22 cellular contexts compared by ENCODE assay signal in genomic region chr11:67489203-67489859, GRCh38. TPM values are rescaled to one million over a fixed set of nuclear protein-coding genes. Genes with fewer than 3 reads are reported as not detected.
A peak's percentile ranks its signal among the peaks of the same experiment; 100 is the strongest.
DNase-seq lines count a peak whose midpoint lies in the region; ATAC-seq and TF ChIP-seq lines count a peak whose summit lies in the region.
"Had no signal": no experiment of that assay in that cellular context is flagged by ENCODE, and none has a peak within 500 bp of the region (broad histone marks: within the 10 kb centered on the region; RNA-seq: fewer than 3 reads in every experiment).

No MANE protein-coding gene starts in this region.

- H3K9me3 ChIP-seq in transverse colon (no peaks in the 10 kb centered on the region), uterus (no peaks in the 10 kb centered on the region)

- POLR2A ChIA-PET in activated CD8-positive, alpha-beta T cell treated with anti-CD3 and anti-CD28 coated beads for 36 hours (lab: Charles Lee): interaction anchor here (0.8 to 10.7 kb wide), 6 partner anchors 13 to 102 kb away, joined by 3 to 108 read pairs (median 3); partner anchors contain the start of genes PITPNM1 and TMEM134

- H3K4me3 ChIP-seq in transverse colon: no peak overlapping the region
- no peak overlapping the region for H3K4me3 ChIP-seq in uterus

- H3K36me3 Mint-ChIP-seq in activated naive CD4-positive, alpha-beta T cell treated with anti-CD3 and anti-CD28 coated beads, Interleukin-2, amount 50 U/mL, for 24 hours: peaks cover 14% of the 10 kb centered on the region
- peaks cover 54% of the 10 kb centered on the region for H3K36me3 Mint-ChIP-seq in activated CD8-positive, alpha-beta T cell treated with anti-CD3 and anti-CD28 coated beads for 36 hours (ENCODE audit: low read depth)

- no peaks in the 10 kb centered on the region for H3K27me3 Mint-ChIP-seq in activated naive CD4-positive, alpha-beta T cell treated with anti-CD3 and anti-CD28 coated beads, Interleukin-2, amount 50 U/mL, for 24 hours
- H3K27me3 Mint-ChIP-seq in activated CD8-positive, alpha-beta T cell treated with anti-CD3 and anti-CD28 coated beads for 36 hours: no peaks in the 10 kb centered on the region
- H3K27me3 Mint-ChIP-seq: activated naive CD8-positive, alpha-beta T cell treated with anti-CD3 and anti-CD28 coated beads, Interleukin-2, amount 10 ng/mL, durations not matched to agents 7 days and 5 days had no signal

- H3K4me3 Mint-ChIP-seq in activated naive CD4-positive, alpha-beta T cell treated with anti-CD3 and anti-CD28 coated beads, Interleukin-2, amount 50 U/mL, for 24 hours: no peak overlapping the region
- no peak overlapping the region for H3K4me3 Mint-ChIP-seq in activated CD8-positive, alpha-beta T cell treated with anti-CD3 and anti-CD28 coated beads for 36 hours
- H3K4me3 Mint-ChIP-seq: activated naive CD8-positive, alpha-beta T cell treated with anti-CD3 and anti-CD28 coated beads, Interleukin-2, amount 10 ng/mL, durations not matched to agents 7 days and 5 days had no signal

- CTCF ChIA-PET in activated CD8-positive, alpha-beta T cell treated with anti-CD3 and anti-CD28 coated beads for 36 hours (lab: Charles Lee): interaction anchor here (1.6 to 1.9 kb wide), 2 partner anchors 16 to 88 kb away, joined by 7 read pairs; partner anchors contain the start of genes PITPNM1 and PPP1CA

- ATAC-seq in activated CD8-positive, alpha-beta T cell treated with anti-CD3 and anti-CD28 coated beads for 36 hours: no peak
- ATAC-seq in left colon: peak; percentile 77
- no peak for ATAC-seq in GM18858 (IDR thresholded peaks at IDR 0.05; ENCODE audit: unreplicated experiment)
- ATAC-seq: left lobe of liver, Right ventricle myocardium inferior had no signal

- intact Hi-C loops in activated CD8-positive, alpha-beta T cell treated with anti-CD3 and anti-CD28 coated beads for 36 hours (cut with micrococcal nuclease): loop anchor here (10.0 kb wide), 1 partner anchor 85 kb away; the partner anchor contains the start of genes PPP1CA and TBC1D10C
- intact Hi-C loops in left colon (cut with DNase I, micrococcal nuclease): no loop called here
- intact Hi-C loops in transverse colon (cut with DNase I; ENCODE audit: low total_unique reads): no loop called here
- intact Hi-C loops in uterus (cut with DNase I; ENCODE audit: low total_unique reads): no loop called here

- no peak for TF ChIP-seq EP300 in transverse colon (IDR thresholded peaks at IDR 0.05; ENCODE audit: low read depth)

- H3K4me1 ChIP-seq in transverse colon (peaks cover 0 to 19% (median 13%) of the 10 kb centered on the region in 4 donors), uterus (no peaks in the 10 kb centered on the region)

- 40 to 79% methylated on average over 3 to 23 of the region's 25 CpGs for WGBS in transverse colon (ENCODE audit: low coverage in 1 of 2), 2 donors

- in situ Hi-C loops in transverse colon (cut with MboI; ENCODE audit: low pct_ligation_motif_present in 1 of 4, low pct_unique_long_range_greater_than_20kb in 1 of 4, low sequenced_read_pairs in 3 of 4): loop anchor here in 2 of 4 donors (10.0 kb wide), 1 partner anchor 95 kb away; the partner anchor contains the start of gene RAD9A (in 2 of the 2)

- H3K4me1 Mint-ChIP-seq in activated naive CD4-positive, alpha-beta T cell treated with anti-CD3 and anti-CD28 coated beads, Interleukin-2, amount 50 U/mL, for 24 hours: peaks cover 49% of the 10 kb centered on the region
- H3K4me1 Mint-ChIP-seq in activated CD8-positive, alpha-beta T cell treated with anti-CD3 and anti-CD28 coated beads for 36 hours (ENCODE audit: low read depth): peaks cover 44% of the 10 kb centered on the region

- DNase-seq in activated naive CD4-positive, alpha-beta T cell treated with anti-CD3 and anti-CD28 coated beads, Interleukin-2, amount 50 U/mL, for 16 hours: no peak
- no peak for DNase-seq in activated CD8-positive, alpha-beta T cell treated with anti-CD3 and anti-CD28 coated beads for 36 hours
- no peak for DNase-seq in left colon
- peak; percentile 47 for DNase-seq in transverse colon
- DNase-seq in uterus: no peak
- no peak for DNase-seq in LoVo (ENCODE audit: low spot score)
- DNase-seq: activated CD4-positive, alpha-beta T cell treated with anti-CD3 and anti-CD28 coated beads, Interleukin-2, amount 50 U/mL, for 4 hours; activated naive CD8-positive, alpha-beta T cell treated with anti-CD3 and anti-CD28 coated beads, Interleukin-2, amount 10 ng/mL, durations not matched to agents 7 days and 5 days; caudate nucleus; DMS 273 treated with DMSO at 0.1 percent for 48 hours; foreskin fibroblast; Kasumi-1; NCI-H1436; NCI-H345; stimulated activated CD4-positive, alpha-beta T cell treated with anti-CD3 and anti-CD28 coated beads, Interleukin-12 subunit alpha, Interleukin-12 subunit beta, amount 100 ng/mL, for 4 hours; T-helper 9 cell had no signal

- no peak overlapping the region for H3K27ac ChIP-seq in transverse colon
- H3K27ac ChIP-seq in uterus: no peak overlapping the region

- peak overlapping the region; percentile 86 for H3K27ac Mint-ChIP-seq in activated naive CD4-positive, alpha-beta T cell treated with anti-CD3 and anti-CD28 coated beads, Interleukin-2, amount 50 U/mL, for 24 hours
- H3K27ac Mint-ChIP-seq in activated CD8-positive, alpha-beta T cell treated with anti-CD3 and anti-CD28 coated beads for 36 hours: peak overlapping the region; percentile 97

- no peak for TF ChIP-seq POLR2A in transverse colon (IDR thresholded peaks at IDR 0.05)
- no peak for TF ChIP-seq POLR2A in uterus (IDR thresholded peaks at IDR 0.05)

- peaks cover 0 to 14% (median 4%) of the 10 kb centered on the region in 4 donors for H3K36me3 ChIP-seq in transverse colon
- no peaks in the 10 kb centered on the region for H3K36me3 ChIP-seq in uterus

- TF ChIP-seq CTCF in activated CD8-positive, alpha-beta T cell treated with anti-CD3 and anti-CD28 coated beads for 36 hours (IDR thresholded peaks at IDR 0.05): no peak
- TF ChIP-seq CTCF in transverse colon (IDR thresholded peaks at IDR 0.05): no peak
- TF ChIP-seq CTCF in uterus (IDR thresholded peaks at IDR 0.05): no peak

- H3K27me3 ChIP-seq in transverse colon (no peaks in the 10 kb centered on the region), uterus (no peaks in the 10 kb centered on the region)

- no peaks in the 10 kb centered on the region for H3K9me3 Mint-ChIP-seq in activated naive CD4-positive, alpha-beta T cell treated with anti-CD3 and anti-CD28 coated beads, Interleukin-2, amount 50 U/mL, for 24 hours
- no peaks in the 10 kb centered on the region for H3K9me3 Mint-ChIP-seq in activated CD8-positive, alpha-beta T cell treated with anti-CD3 and anti-CD28 coated beads for 36 hours
- H3K9me3 Mint-ChIP-seq: activated naive CD8-positive, alpha-beta T cell treated with anti-CD3 and anti-CD28 coated beads, Interleukin-2, amount 10 ng/mL, durations not matched to agents 7 days and 5 days had no signal

RNA-seq across cellular contexts. Expression of gene AIP, which starts 6.5 kb away (rescaled TPM):
- 100 to 1,000 TPM; 145 to 146 TPM for total RNA-seq in activated CD8-positive, alpha-beta T cell treated with anti-CD3 and anti-CD28 coated beads for 36 hours
- total RNA-seq in left colon: 10 to 100 TPM; 31.4 to 49.6 TPM
- total RNA-seq in transverse colon: 10 to 100 TPM; 32.9 to 71.5 (median 57.6) TPM
- 100 to 1,000 TPM in 1 of 4 donors, 10 to 100 TPM in 3; 52.9 to 131 (median 85.5) TPM for total RNA-seq in uterus

RNA-seq across cellular contexts. Expression of gene PITPNM1, which starts 15.8 kb away (rescaled TPM):
- total RNA-seq in activated CD8-positive, alpha-beta T cell treated with anti-CD3 and anti-CD28 coated beads for 36 hours: 10 to 100 TPM; 87.8 to 88.1 TPM
- total RNA-seq in left colon (100 to 1,000 TPM in 1 of 2 donors, 10 to 100 TPM in 1; 82.0 to 108 TPM), transverse colon (100 to 1,000 TPM in 1 of 4 donors, 10 to 100 TPM in 3; 23.5 to 451 (median 60.8) TPM), uterus (10 to 100 TPM in 3 of 4 donors, 1 to 10 TPM in 1; 7.9 to 89.7 (median 15.2) TPM)

RNA-seq across cellular contexts. Expression of gene CDK2AP2, which starts 18.6 kb away (rescaled TPM):
- 10 to 100 TPM; 53.5 to 55.5 TPM for total RNA-seq in activated CD8-positive, alpha-beta T cell treated with anti-CD3 and anti-CD28 coated beads for 36 hours
- total RNA-seq in left colon: 10 to 100 TPM; 79.5 to 86.2 TPM
- total RNA-seq in transverse colon: 100 to 1,000 TPM in 1 of 4 donors, 10 to 100 TPM in 3; 49.4 to 140 (median 83.4) TPM
- total RNA-seq in uterus: 10 to 100 TPM in 1 of 4 donors, 1 to 10 TPM in 3; 2.1 to 28.7 (median 6.9) TPM

RNA-seq across cellular contexts. Expression of gene TMEM134, which starts 20.3 kb away (rescaled TPM):
- total RNA-seq in activated CD8-positive, alpha-beta T cell treated with anti-CD3 and anti-CD28 coated beads for 36 hours: 10 to 100 TPM; 56.0 to 59.2 TPM
- total RNA-seq in left colon (10 to 100 TPM; 63.6 to 68.0 TPM), transverse colon (100 to 1,000 TPM; 107 to 347 (median 115) TPM), uterus (10 to 100 TPM in 3 of 4 donors, 1 to 10 TPM in 1; 6.9 to 59.5 (median 36.0) TPM)

RNA-seq across cellular contexts. Expression of gene CABP2, which starts 33.9 kb away (rescaled TPM):
- total RNA-seq in activated CD8-positive, alpha-beta T cell treated with anti-CD3 and anti-CD28 coated beads for 36 hours: not detected
- total RNA-seq in left colon (not detected), transverse colon (not detected), uterus (not detected)
- total RNA-seq: activated naive CD8-positive, alpha-beta T cell treated with anti-CD3 and anti-CD28 coated beads, Interleukin-2, amount 10 ng/mL, durations not matched to agents 7 days and 5 days; left lobe of liver; myocyte; pulmonary artery endothelial cell; Right ventricle myocardium inferior had no signal
